28 cellular contexts compared by ENCODE assay signal in genomic region chr16:57348361-57348760, GRCh38. TPM values are rescaled to one million over a fixed set of nuclear protein-coding genes. Genes with fewer than 3 reads are reported as not detected.
DNase-seq lines count a peak whose midpoint lies in the region; ATAC-seq, FAIRE-seq and TF ChIP-seq lines count a peak whose summit lies in the region.
"Had no signal": no experiment of that assay in that cellular context is flagged by ENCODE, and none has a peak within 500 bp of the region (broad histone marks: within the 10 kb centered on the region; RNA-seq: fewer than 3 reads in every experiment).

No MANE protein-coding gene starts in this region.

- H4K20me1 ChIP-seq in K562 (replicated peaks; ENCODE audit: control insufficient read depth, insufficient read depth, low read length): no peaks in the 10 kb centered on the region

- H3K36me3 ChIP-seq in K562 (ENCODE audit: control insufficient read depth, insufficient read depth, low read length): no peaks in the 10 kb centered on the region
- H3K36me3 ChIP-seq: BE2C, Peyer's patch had no signal

- whole genome bisulfite sequencing in K562 (ENCODE audit: insufficient coverage, low coverage, missing lambda C conversion rate): 0% methylated on average over 1 of the region's 1 CpG

- H3K9ac ChIP-seq in K562 (ENCODE audit: insufficient read depth in 1 of 2, low read depth in 2 of 2, low read length in 2 of 2): no peak overlapping the region

- peak; percentile 16 for DNase-seq in NOMO-1 treated with DMSO at 0.1 percent for 48 hours (lab: John Stamatoyannopoulos, UW; ENCODE audit: unreplicated experiment)
- no peak for DNase-seq in NOMO-1 treated with dmso at 0.1 percent for 144 hours (lab: John Stamatoyannopoulos, UW; ENCODE audit: unreplicated experiment)
- DNase-seq in CD1c-positive myeloid dendritic cell (ENCODE audit: extremely low spot score): peak; percentile 82
- no peak for DNase-seq in K562 (ENCODE audit: extremely low read depth in 1 of 4, low spot score in 3 of 4)
- DNase-seq in stimulated activated naive B cell treated with anti-CD40 and anti-IgM and Interleukin-4, amounts not matched to agents 10 μg/mL and 1 μg/mL and 100 μg/mL, for 72 hours: no peak
- DNase-seq in activated effector memory CD4-positive, alpha-beta T cell treated with Interleukin-2 at 50 U/mL for 16 hours: no peak
- no peak for DNase-seq in LoVo (ENCODE audit: low spot score)
- no peak for DNase-seq in NCI-H1436 treated with DMSO at 0.1 percent for 48 hours (lab: John Stamatoyannopoulos, UW)
- DNase-seq: BE2C; CD4-positive, alpha-beta memory T cell; COR-L47; DMS53; Karpas-422; NCI-H1105; NCI-H2081; NCI-H2227 treated with DMSO at 0.1 percent for 48 hours; NCI-H526 treated with DMSO at 0.1 percent for 48 hours; OCI-M1; Peyer's patch; SHP77 treated with DMSO at 0.1 percent for 48 hours had no signal

- intact Hi-C loops in K562 (cut with micrococcal nuclease): no loop called here

- peak overlapping the region; percentile 84 for H3K27ac Mint-ChIP-seq in stimulated activated naive B cell treated with anti-CD40 and anti-IgM and Interleukin-4, amounts not matched to agents 10 μg/mL and 1 μg/mL and 100 μg/mL, for 72 hours
- H3K27ac Mint-ChIP-seq: CD4-positive, alpha-beta memory T cell had no signal

- H3K4me1 ChIP-seq in K562 (replicated peaks in 1 of 2; ENCODE audit: control insufficient read depth in 2 of 2, insufficient read depth in 2 of 2, low read length in 2 of 2): no peaks in the 10 kb centered on the region; a peak in 1 of 5 replicates
- H3K4me1 ChIP-seq: BE2C, Peyer's patch had no signal

- peak overlapping the region; percentile 74 to 82 for H3K4me3 Mint-ChIP-seq in stimulated activated naive B cell treated with anti-CD40 and anti-IgM and Interleukin-4, amounts not matched to agents 10 μg/mL and 1 μg/mL and 100 μg/mL, for 72 hours

- no peak for TF ChIP-seq POLR2A in K562 (conservative IDR thresholded peaks at IDR 0.05)

- no peak overlapping the region for H3K4me2 ChIP-seq in K562 (ENCODE audit: insufficient read depth, low read length)

- no peaks in the 10 kb centered on the region for H3K79me2 ChIP-seq in K562 (ENCODE audit: control insufficient read depth, insufficient read depth, low read length)

- TF ChIP-seq EP300 in K562 (IDR thresholded peaks at IDR 0.05; ENCODE audit: low read length): no peak

- peaks cover 12 to 16% of the 10 kb centered on the region in 2 experiments for H3K27me3 ChIP-seq in K562 (ENCODE audit: control insufficient read depth in 2 of 2, insufficient read depth in 2 of 2, low read length in 2 of 2)
- H3K27me3 ChIP-seq: Peyer's patch had no signal

- H3K4me1 Mint-ChIP-seq in stimulated activated naive B cell treated with anti-CD40 and anti-IgM and Interleukin-4, amounts not matched to agents 10 μg/mL and 1 μg/mL and 100 μg/mL, for 72 hours: peaks cover 47 to 73% of the 10 kb centered on the region in 2 donors

- no peaks in the 10 kb centered on the region for H3K9me1 ChIP-seq in K562 (ENCODE audit: control insufficient read depth, insufficient read depth, low read length)

- H2AFZ ChIP-seq in K562 (ENCODE audit: low read depth, low read length): no peak overlapping the region

- no peak for TF ChIP-seq RAD21 in K562 (CRISPR knock-in tag; conservative IDR thresholded peaks at IDR 0.05 in 1 of 2, IDR thresholded peaks at IDR 0.05 in 1 of 2)

- CTCF ChIA-PET in K562 (lab: Yijun Ruan, JAX; ENCODE audit: low intra/inter-chr PET ratio): no interaction called here

- H3K27me3 Mint-ChIP-seq in stimulated activated naive B cell treated with anti-CD40 and anti-IgM and Interleukin-4, amounts not matched to agents 10 μg/mL and 1 μg/mL and 100 μg/mL, for 72 hours: no peaks in the 10 kb centered on the region

- no peak for TF ChIP-seq CTCF in K562 (IDR thresholded peaks at IDR 0.05 in 2 of 3, conservative IDR thresholded peaks at IDR 0.05 in 1 of 3; ENCODE audit: insufficient read depth in 2 of 3, low read depth in 1 of 3, low read length in 3 of 3)

- no TSS peak for BruUV-seq in K562 (replicated peaks; lab: Mats Ljungman, UMichigan)

- H3K27ac ChIP-seq in K562 (ENCODE audit: extremely low read depth, low read depth, low read length): no peak overlapping the region
- H3K27ac ChIP-seq: 22Rv1, HL-60, Peyer's patch had no signal

- H3K9me3 ChIP-seq in K562 (replicated peaks; ENCODE audit: control insufficient read depth, insufficient read depth, low read depth, low read length): no peaks in the 10 kb centered on the region
- H3K9me3 ChIP-seq: BE2C, Peyer's patch had no signal

- in situ Hi-C loops in K562 (cut with MboI): no loop called here

- no peak for FAIRE-seq in K562 (lab: Jason Lieb, UNC)
- FAIRE-seq: H1 had no signal

- H3K9me3 Mint-ChIP-seq in stimulated activated naive B cell treated with anti-CD40 and anti-IgM and Interleukin-4, amounts not matched to agents 10 μg/mL and 1 μg/mL and 100 μg/mL, for 72 hours: no peaks in the 10 kb centered on the region

- POLR2A ChIA-PET in K562 (lab: Yijun Ruan, JAX): no interaction called here

- no peak for ATAC-seq in K562
- ATAC-seq in stimulated activated naive B cell treated with anti-CD40 and anti-IgM and Interleukin-4, amounts not matched to agents 10 μg/mL and 1 μg/mL and 100 μg/mL, for 72 hours (replicated peaks): no peak
- ATAC-seq: HCT116 had no signal

- H3K4me3 ChIP-seq in K562: no peak overlapping the region
- H3K4me3 ChIP-seq: Peyer's patch had no signal

- H3K36me3 Mint-ChIP-seq in stimulated activated naive B cell treated with anti-CD40 and anti-IgM and Interleukin-4, amounts not matched to agents 10 μg/mL and 1 μg/mL and 100 μg/mL, for 72 hours: peaks cover 7 to 17% of the 10 kb centered on the region in 2 donors
- H3K36me3 Mint-ChIP-seq: CD4-positive, alpha-beta memory T cell had no signal

TF ChIP-seq in K562, 482 proteins besides CTCF, POLR2A, EP300 and RAD21 (continues in another document):
- TF ChIP-seq ZNF146 (CRISPR knock-in tag; IDR thresholded peaks at IDR 0.05; ENCODE audit: unreplicated experiment): peak; percentile 24

RNA-seq across cellular contexts. Expression of gene CCL22, which starts 10.2 kb away (rescaled TPM):
- not detected in 2 replicates for total RNA-seq in K562 (2011; cell fraction: chromatin; rRNA removed; ENCODE audit: low replicate concordance)
- not detected in 2 replicates for total RNA-seq in K562 (2011; cell fraction: nucleolus; rRNA removed)
- not detected in 2 replicates for total RNA-seq in K562 (2011; cell fraction: nucleoplasm; rRNA removed)
- total RNA-seq in K562 (2014; rRNA removed) (not detected in 2 replicates), K562 (2014; rRNA removed; fragmentation: Illumina TruSeq; extraction: Trizol) (not detected in 2 replicates), K562 (2015; rRNA removed; fragmentation: Illumina TruSeq; extraction: Trizol) (not detected in 2 replicates), K562 (2021) (0.29 and 0.60 TPM in 2 replicates)
- polyA plus RNA-seq in K562 (2011; rRNA removed) (not detected in 2 replicates), K562 (2014; fragmentation: Illumina TruSeq; extraction: Trizol) (0.10 TPM in 1 of 2 replicates, not detected in the other), K562 (2014; fragmentation: Nextera tagmentation; extraction: Ambion mirVana) (under 1 TPM; 0.04 to 0.07 TPM), K562 (2014; rRNA removed) (0.04 TPM in 1 of 2 replicates, not detected in the other)
- polyA plus RNA-seq in K562 (2011; cell fraction: cytosol; rRNA removed): not detected in 2 replicates
- not detected in 2 replicates for polyA plus RNA-seq in K562 (2011; cell fraction: nucleus; rRNA removed)
- 0.04 and 0.06 TPM in 2 replicates for polyA plus RNA-seq in K562 (2012)
- not detected in 2 replicates for polyA minus RNA-seq in K562 (2011; rRNA and poly(A)+ RNA removed)
- not detected in 2 replicates for polyA minus RNA-seq in K562 (2011; cell fraction: cytosol; rRNA and poly(A)+ RNA removed)
- not detected in 2 replicates for polyA minus RNA-seq in K562 (2011; cell fraction: nucleus; rRNA and poly(A)+ RNA removed)
- total RNA-seq: Daoy, G401, H1, M059J, NCI-H460 had no signal
- polyA plus RNA-seq: CD4-positive, alpha-beta memory T cell; H1 had no signal

RNA-seq across cellular contexts. Expression of gene CX3CL1, which starts 23.9 kb away (rescaled TPM):
- not detected in 2 replicates for total RNA-seq in K562 (2011; cell fraction: chromatin; rRNA removed; ENCODE audit: low replicate concordance)
- total RNA-seq in K562 (2011; cell fraction: nucleolus; rRNA removed): not detected in 2 replicates
- not detected in 2 replicates for total RNA-seq in K562 (2011; cell fraction: nucleoplasm; rRNA removed)
- total RNA-seq in K562 (2014; rRNA removed) (not detected in 2 replicates), K562 (2014; rRNA removed; fragmentation: Illumina TruSeq; extraction: Trizol) (not detected in 2 replicates), K562 (2015; rRNA removed; fragmentation: Illumina TruSeq; extraction: Trizol) (not detected in 2 replicates), K562 (2021) (0.09 and 0.16 TPM in 2 replicates)
- polyA plus RNA-seq in K562 (2011; rRNA removed) (not detected in 2 replicates), K562 (2014; fragmentation: Illumina TruSeq; extraction: Trizol) (not detected in 2 replicates), K562 (2014; fragmentation: Nextera tagmentation; extraction: Ambion mirVana) (not detected), K562 (2014; rRNA removed) (not detected in 2 replicates)
- not detected in 2 replicates for polyA plus RNA-seq in K562 (2011; cell fraction: cytosol; rRNA removed)
- polyA plus RNA-seq in K562 (2011; cell fraction: nucleus; rRNA removed): not detected in 2 replicates
- polyA plus RNA-seq in K562 (2012): not detected in 2 replicates
- not detected in 2 replicates for polyA minus RNA-seq in K562 (2011; rRNA and poly(A)+ RNA removed)
- polyA minus RNA-seq in K562 (2011; cell fraction: cytosol; rRNA and poly(A)+ RNA removed): not detected in 2 replicates
- polyA minus RNA-seq in K562 (2011; cell fraction: nucleus; rRNA and poly(A)+ RNA removed): not detected in 2 replicates
- total RNA-seq: CD4-positive, alpha-beta memory T cell; G401; NCI-H460 had no signal
- polyA plus RNA-seq: CD4-positive, alpha-beta memory T cell had no signal

RNA-seq across cellular contexts. Expression of gene CCL17, which starts 56.2 kb away (rescaled TPM):
- not detected in 2 replicates for total RNA-seq in K562 (2011; cell fraction: chromatin; rRNA removed; ENCODE audit: low replicate concordance)
- not detected in 2 replicates for total RNA-seq in K562 (2011; cell fraction: nucleolus; rRNA removed)
- total RNA-seq in K562 (2011; cell fraction: nucleoplasm; rRNA removed): not detected in 2 replicates
- total RNA-seq in K562 (2014; rRNA removed): not detected in 2 replicates
- total RNA-seq in K562 (2014; rRNA removed; fragmentation: Illumina TruSeq; extraction: Trizol): not detected in 2 replicates
- total RNA-seq in K562 (2015; rRNA removed; fragmentation: Illumina TruSeq; extraction: Trizol): not detected in 2 replicates
- total RNA-seq in K562 (2021): not detected in 2 replicates
- polyA plus RNA-seq in K562 (2011; rRNA removed): not detected in 2 replicates
- not detected in 2 replicates for polyA plus RNA-seq in K562 (2011; cell fraction: cytosol; rRNA removed)
- not detected in 2 replicates for polyA plus RNA-seq in K562 (2011; cell fraction: nucleus; rRNA removed)
- not detected in 2 replicates for polyA plus RNA-seq in K562 (2012)
- polyA plus RNA-seq in K562 (2014; fragmentation: Illumina TruSeq; extraction: Trizol): not detected in 2 replicates
- not detected for polyA plus RNA-seq in K562 (2014; fragmentation: Nextera tagmentation; extraction: Ambion mirVana)
- polyA plus RNA-seq in K562 (2014; rRNA removed): not detected in 2 replicates
- not detected in 2 replicates for polyA minus RNA-seq in K562 (2011; rRNA and poly(A)+ RNA removed)
- not detected in 2 replicates for polyA minus RNA-seq in K562 (2011; cell fraction: cytosol; rRNA and poly(A)+ RNA removed)
- not detected in 2 replicates for polyA minus RNA-seq in K562 (2011; cell fraction: nucleus; rRNA and poly(A)+ RNA removed)
- total RNA-seq: CD4-positive, alpha-beta memory T cell; Daoy; G401; H1; M059J; NCI-H460; Peyer's patch had no signal
- polyA plus RNA-seq: CD4-positive, alpha-beta memory T cell; H1 had no signal

Comparison
In these comparisons a context has a peak if more than half of its experiments do, and no peak if none do; other contexts are left out.
1. DNase-seq: peak in NOMO-1 treated with DMSO at 0.1 percent for 48 hours (single experiment) and CD1c-positive myeloid dendritic cell (single experiment); none in NOMO-1 treated with dmso at 0.1 percent for 144 hours (single experiment), K562 (0 of 4), stimulated activated naive B cell treated with anti-CD40 and anti-IgM and Interleukin-4, amounts not matched to agents 10 μg/mL and 1 μg/mL and 100 μg/mL, for 72 hours (single experiment), activated effector memory CD4-positive, alpha-beta T cell treated with Interleukin-2 at 50 U/mL for 16 hours (single experiment), LoVo (single experiment) and NCI-H1436 treated with DMSO at 0.1 percent for 48 hours (single experiment).